In the genomic region with DNA sequence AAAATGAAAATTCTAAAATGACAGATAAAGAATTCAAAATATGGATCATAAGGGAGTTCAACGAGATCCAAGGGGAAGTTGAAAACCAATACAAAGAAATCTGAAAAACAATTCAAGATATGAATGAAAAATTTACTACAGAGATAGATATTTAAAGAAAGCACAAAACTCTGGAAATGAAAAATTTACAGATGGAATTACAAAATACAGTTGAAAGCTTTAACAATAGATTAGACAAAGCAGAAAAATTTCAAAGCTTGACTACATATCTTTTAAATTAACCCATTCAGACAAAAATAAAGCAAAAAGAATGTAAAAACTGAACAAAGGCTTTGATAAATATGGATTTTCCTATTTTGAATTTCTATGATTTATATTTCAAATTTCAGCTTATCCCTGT, we compare ENCODE assay signal across 20 cellular contexts.
DNase-seq lines count a peak whose midpoint lies in the region; FAIRE-seq and TF ChIP-seq lines count a peak whose summit lies in the region.
"Had no signal": no experiment of that assay in that cellular context is flagged by ENCODE, and none has a peak within 500 bp of the region (broad histone marks: within the 10 kb centered on the region; RNA-seq: fewer than 3 reads in every experiment).

No MANE protein-coding gene starts in this region.

- H3K36me3 ChIP-seq in GM23248 (ENCODE audit: low read depth) = 0 out of 2 replicates have a peak, but pooled peaks cover 3% of the 10 kb centered on the region
- no peaks in the 10 kb centered on the region for H3K36me3 ChIP-seq in breast epithelium

- no peaks in the 10 kb centered on the region for H3F3A ChIP-seq in GM23248 (ENCODE audit: insufficient read depth)

- H3K27me3 ChIP-seq in GM23248 (replicated peaks; ENCODE audit: insufficient read depth) (no peaks in the 10 kb centered on the region), breast epithelium (no peaks in the 10 kb centered on the region)

- no peaks in the 10 kb centered on the region for H4K20me1 ChIP-seq in GM23248 (ENCODE audit: insufficient read depth)

- peak; percentile 25 for FAIRE-seq in A204.1 (lab: Jason Lieb, UNC)
- FAIRE-seq in islet of Langerhans (lab: Jason Lieb, UNC) = peak; percentile 43
- FAIRE-seq: A549, GM12892, GM18507, HTR-8/SVneo had no signal

- DNase-seq in GM23248 = peak; percentile 6
- peak; percentile 16 for DNase-seq in OCI-M1 (lab: John Stamatoyannopoulos, UW)
- DNase-seq in activated CD4-positive, alpha-beta T cell treated with anti-CD3 and anti-CD28 coated beads for 1 hour = no peak
- DNase-seq in activated CD4-positive, CD25-positive, alpha-beta regulatory T cell treated with anti-CD3 and anti-CD28 coated beads, Interleukin-2, amount 50 U/mL, for 72 hours = no peak
- DNase-seq in breast epithelium (ENCODE audit: low spot score in 2 of 2) = no peak
- DNase-seq: AML-193; CD4-positive, alpha-beta T cell; DMS53; DND-41; EL; GOT3; H7; KG1 had no signal

- TF ChIP-seq POLR2A in breast epithelium (IDR thresholded peaks at IDR 0.05) = no peak

- 63 to 73% methylated on average over 1 of the region's 1 CpG for WGBS in GM23248 (ENCODE audit: low coverage in 1 of 2, low lambda C conversion rate in 2 of 2, missing lambda C conversion rate in 2 of 2), 2 experiments

- H3K4me1 ChIP-seq in GM23248 (ENCODE audit: insufficient read depth) (no peaks in the 10 kb centered on the region), breast epithelium (no peaks in the 10 kb centered on the region)
- H3K4me1 ChIP-seq: A549 had no signal

- TF ChIP-seq CTCF in breast epithelium (IDR thresholded peaks at IDR 0.05) = no peak

- H3K9me3 ChIP-seq in GM23248 (ENCODE audit: low read depth) = no peaks in the 10 kb centered on the region
- peaks cover 9 to 15% of the 10 kb centered on the region in 2 donors for H3K9me3 ChIP-seq in breast epithelium

- H3K9ac ChIP-seq in GM23248 = no peak overlapping the region

- in situ Hi-C loops in GM23248 (cut with MboI) = no loop called here

- H2AFZ ChIP-seq in GM23248 = no peak overlapping the region

- intact Hi-C loops in breast epithelium (cut with DNase I; ENCODE audit: low total_unique reads) = no loop called here

- no peak overlapping the region for H3K4me2 ChIP-seq in GM23248 (ENCODE audit: unreplicated experiment)
- H3K4me2 ChIP-seq: A549 had no signal

- no peaks in the 10 kb centered on the region for H3K9me2 ChIP-seq in GM23248 (ENCODE audit: insufficient read depth)

- no peak overlapping the region for H3K4me3 ChIP-seq in GM23248
- H3K4me3 ChIP-seq in breast epithelium = no peak overlapping the region
- H3K4me3 ChIP-seq: A549 had no signal

- H3K79me2 ChIP-seq in GM23248 (ENCODE audit: insufficient read depth) = no peaks in the 10 kb centered on the region

- no peak overlapping the region for H3K27ac ChIP-seq in GM23248
- H3K27ac ChIP-seq in breast epithelium = no peak overlapping the region
- H3K27ac ChIP-seq: A549, C4-2B had no signal

Comparison
In these comparisons a context has a peak if more than half of its experiments do, and no peak if none do; other contexts are left out.
1. DNase-seq: peak in GM23248 (single experiment) and OCI-M1 (single experiment); none in activated CD4-positive, alpha-beta T cell treated with anti-CD3 and anti-CD28 coated beads for 1 hour (single experiment), activated CD4-positive, CD25-positive, alpha-beta regulatory T cell treated with anti-CD3 and anti-CD28 coated beads, Interleukin-2, amount 50 U/mL, for 72 hours (single experiment) and breast epithelium (0 of 2).